9 cellular contexts compared by ENCODE assay signal in genomic region chr5:42949348-42950090, GRCh38.
DNase-seq lines count a peak whose midpoint lies in the region; ATAC-seq and TF ChIP-seq lines count a peak whose summit lies in the region.
"Had no signal": no experiment of that assay in that cellular context is flagged by ENCODE, and none has a peak within 500 bp of the region (broad histone marks: within the 10 kb centered on the region; RNA-seq: fewer than 3 reads in every experiment).

No MANE protein-coding gene starts in this region.

- intact Hi-C loops in gastrocnemius medialis (cut with DNase I; ENCODE audit: low total_unique reads), result loop anchor here (1.0 to 5.0 kb wide), 5 partner anchors 42 to 171 kb away; partner anchors contain the start of gene ZNF131

- peak; percentile 47 for ATAC-seq in HG03064 (IDR thresholded peaks at IDR 0.05; ENCODE audit: low read depth, unreplicated experiment)
- ATAC-seq in gastroesophageal sphincter, result peak; percentile 72
- ATAC-seq in gastrocnemius medialis, result peak; percentile 47 to 57

- peaks cover 100% of the 10 kb centered on the region for H3K27me3 ChIP-seq in gastroesophageal sphincter
- peaks cover 63 to 88% (median 63%) of the 10 kb centered on the region in 3 donors for H3K27me3 ChIP-seq in gastrocnemius medialis
- H3K27me3 ChIP-seq: ovary had no signal

- peak overlapping the region in 3 of 4 donors; percentile 71 to 83 (median 80) for H3K27ac ChIP-seq in gastroesophageal sphincter
- H3K27ac ChIP-seq in gastrocnemius medialis, result peak overlapping the region; percentile 80 to 84 (median 83)
- H3K27ac ChIP-seq: ovary had no signal

- DNase-seq in NK-92 treated with Interleukin-12 subunit alpha and Interleukin-12 subunit beta, amount 100 ng/mL, for 24 hours (lab: John Stamatoyannopoulos, UW), result peak; percentile 53
- DNase-seq in NK-92 (lab: John Stamatoyannopoulos, UW; ENCODE audit: unreplicated experiment) (no peak), RPMI8226 (peak; percentile 94), gastrocnemius medialis (peak in 1 of 2 donors; percentile 42), islet precursor cell (no peak)
- peak; percentile 33 for DNase-seq in activated T-helper 9 cell treated with anti-CD3 and anti-CD28 coated beads, Interleukin-2, amount 50 U/mL, for 16 hours (ENCODE audit: low read depth)

- H3K9me3 ChIP-seq in gastroesophageal sphincter, result peaks cover 0 to 11% (median 0%) of the 10 kb centered on the region in 3 donors
- no peaks in the 10 kb centered on the region for H3K9me3 ChIP-seq in gastrocnemius medialis

- TF ChIP-seq POLR2A in gastroesophageal sphincter (IDR thresholded peaks at IDR 0.05) (peak in 1 of 2 donors; percentile 19), gastrocnemius medialis (IDR thresholded peaks at IDR 0.05) (no peak)

- H3K36me3 ChIP-seq in gastroesophageal sphincter (no peaks in the 10 kb centered on the region), gastrocnemius medialis (no peaks in the 10 kb centered on the region)
- H3K36me3 ChIP-seq: ovary had no signal

- in situ Hi-C loops in gastrocnemius medialis (cut with MboI; ENCODE audit: low sequenced_read_pairs in 4 of 4), result loop anchor here in 1 of 4 donors (5.0 kb wide), 1 partner anchor 43 kb away; no protein-coding TSS in a partner anchor

- WGBS in gastroesophageal sphincter (ENCODE audit: low coverage in 1 of 2), 2 donors, result 10 to 15% methylated on average over 19 to 30 of the region's 33 CpGs

- TF ChIP-seq CTCF in gastroesophageal sphincter (IDR thresholded peaks at IDR 0.05) (peak in 3 of 4 experiments; percentile 21 to 33 (median 32)), gastrocnemius medialis (IDR thresholded peaks at IDR 0.05 in 4 of 5, conservative IDR thresholded peaks at IDR 0.05 in 1 of 5) (peak in 4 of 5 experiments; percentile 18 to 49 (median 36))

- H3K4me1 ChIP-seq in gastroesophageal sphincter, result peaks cover 0 to 37% (median 0%) of the 10 kb centered on the region in 3 donors
- peaks cover 22 to 33% of the 10 kb centered on the region in 2 donors for H3K4me1 ChIP-seq in gastrocnemius medialis

- H3K4me3 ChIP-seq in gastroesophageal sphincter, result peak overlapping the region in 1 of 2 donors; percentile 57
- peak overlapping the region; percentile 19 to 74 (median 62) for H3K4me3 ChIP-seq in gastrocnemius medialis

- no peak for TF ChIP-seq EP300 in gastroesophageal sphincter (IDR thresholded peaks at IDR 0.05)

Comparison
In these comparisons a context has a peak if more than half of its experiments do, and no peak if none do; other contexts are left out.
1. DNase-seq: peak in NK-92 treated with Interleukin-12 subunit alpha and Interleukin-12 subunit beta, amount 100 ng/mL, for 24 hours (single experiment), RPMI8226 (single experiment) and activated T-helper 9 cell treated with anti-CD3 and anti-CD28 coated beads, Interleukin-2, amount 50 U/mL, for 16 hours (single experiment); none in NK-92 (single experiment) and islet precursor cell (single experiment).
2. Peak in every context shown above with its lines, with median percentiles within 50 percentile points of each other: ATAC-seq.